Comparison of ENCODE assay signal across 15 cellular contexts in the genomic region with DNA sequence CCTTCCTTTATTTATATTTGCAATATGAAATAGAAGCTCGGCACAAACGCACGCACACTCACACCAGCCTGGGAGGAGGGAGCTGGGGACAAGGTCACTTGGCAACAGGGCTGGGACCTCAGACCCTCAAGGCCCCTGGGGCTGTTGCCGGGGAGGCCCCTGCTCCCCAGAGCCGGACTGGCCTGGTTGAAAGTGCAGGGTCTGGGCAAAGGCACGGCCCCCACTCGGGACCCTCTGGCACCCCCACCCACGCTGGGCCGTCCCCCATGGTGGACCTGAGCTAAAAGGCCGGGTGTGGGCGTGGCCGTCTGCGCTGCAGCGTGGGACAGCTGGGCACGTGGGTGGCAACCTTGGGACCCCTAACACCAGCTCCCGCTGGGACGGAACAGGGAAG. TPM values are rescaled to one million over a fixed set of nuclear protein-coding genes. Genes with fewer than 3 reads are reported as not detected.
A peak's percentile ranks its signal among the peaks of the same experiment; 100 is the strongest.
DNase-seq lines count a peak whose midpoint lies in the region; ATAC-seq and TF ChIP-seq lines count a peak whose summit lies in the region.
"Had no signal": no experiment of that assay in that cellular context is flagged by ENCODE, and none has a peak within 500 bp of the region (broad histone marks: within the 10 kb centered on the region; RNA-seq: fewer than 3 reads in every experiment).

No MANE protein-coding gene starts in this region.

- no peak for DNase-seq in Calu3
- no peak for DNase-seq in Panc1 (ENCODE audit: low read depth, low spot score)
- no peak for DNase-seq in memory B cell (ENCODE audit: low spot score in 2 of 2)
- DNase-seq in AG08396 (ENCODE audit: low spot score), result no peak
- DNase-seq in cortex of kidney (lab: John Stamatoyannopoulos, UW), result no peak
- DNase-seq: CD4-positive, alpha-beta memory T cell; DND-41; GDM1; HCEC 1CT; NCI-H1417; NCI-H2029; NCI-H510A had no signal

- POLR2A ChIA-PET in Panc1 (lab: Charles Lee), result no interaction called here

- no peaks in the 10 kb centered on the region for H3K27me3 ChIP-seq in Panc1 (ENCODE audit: control insufficient read depth, insufficient read depth, low read length)

- TF ChIP-seq CTCF in Calu3 (IDR thresholded peaks at IDR 0.05; ENCODE audit: unreplicated experiment), result no peak
- no peak for TF ChIP-seq CTCF in Panc1 (IDR thresholded peaks at IDR 0.05)

- H3K4me3 Mint-ChIP-seq in Calu3 (ENCODE audit: low read depth, unreplicated experiment), result no peak overlapping the region
- H3K4me3 Mint-ChIP-seq in memory B cell, result no peak overlapping the region
- H3K4me3 Mint-ChIP-seq: CD4-positive, alpha-beta memory T cell had no signal

- H3K9me3 ChIP-seq in Panc1 (ENCODE audit: control insufficient read depth, insufficient read depth, low read depth, low read length), result no peaks in the 10 kb centered on the region

- no peaks in the 10 kb centered on the region for H3K4me1 Mint-ChIP-seq in Calu3 (ENCODE audit: low read depth, unreplicated experiment)
- H3K4me1 Mint-ChIP-seq in memory B cell, result peaks cover 7% of the 10 kb centered on the region

- H3K27ac Mint-ChIP-seq in Calu3 (ENCODE audit: unreplicated experiment) (no peak overlapping the region), memory B cell (peak overlapping the region; percentile 28)

- TSS peak; percentile 93 for BruUV-seq in Calu3 (replicated peaks; lab: Mats Ljungman, UMichigan)
- TSS peak; percentile 88 for BruUV-seq in Panc1 (replicated peaks; lab: Mats Ljungman, UMichigan)

- H3K27ac ChIP-seq in Panc1 (ENCODE audit: low read length), result no peak overlapping the region
- H3K27ac ChIP-seq: SK-N-MC had no signal

- H3K9me3 Mint-ChIP-seq in Calu3 (ENCODE audit: low read depth, unreplicated experiment) (no peaks in the 10 kb centered on the region), memory B cell (no peaks in the 10 kb centered on the region)
- H3K9me3 Mint-ChIP-seq: CD4-positive, alpha-beta memory T cell had no signal

- ATAC-seq in Panc1 (no peak), memory B cell (ENCODE audit: low read depth) (no peak), HG02840 (IDR thresholded peaks at IDR 0.05; ENCODE audit: low FRiP score, unreplicated experiment) (no peak)

- in situ Hi-C loops in Panc1 (cut with HindIII; ENCODE audit: low pct_unique_long_range_greater_than_20kb, low sequenced_read_pairs), result no loop called here

- H3K4me3 ChIP-seq in Panc1 (ENCODE audit: low read depth in 2 of 2, low read length in 2 of 2), result no peak overlapping the region
- H3K4me3 ChIP-seq: SK-N-MC had no signal

- peaks cover 13% of the 10 kb centered on the region; the same call in 1 of the 2 replicates for H3K4me1 ChIP-seq in Panc1 (ENCODE audit: control insufficient read depth, insufficient read depth, low read length)

- H3K36me3 Mint-ChIP-seq in Calu3 (ENCODE audit: insufficient read depth, unreplicated experiment) (peaks cover 56% of the 10 kb centered on the region), memory B cell (peaks cover 29% of the 10 kb centered on the region)

- peaks cover 25% of the 10 kb centered on the region for H3K36me3 ChIP-seq in Panc1 (ENCODE audit: control insufficient read depth, insufficient read depth, low read length)

- H3K27me3 Mint-ChIP-seq in Calu3 (ENCODE audit: unreplicated experiment), result no peaks in the 10 kb centered on the region
- no peaks in the 10 kb centered on the region for H3K27me3 Mint-ChIP-seq in memory B cell
- H3K27me3 Mint-ChIP-seq: CD4-positive, alpha-beta memory T cell had no signal

- CTCF ChIA-PET in Calu3 (lab: Charles Lee), result no interaction called here
- CTCF ChIA-PET in Panc1 (lab: Charles Lee), result no interaction called here

- intact Hi-C loops in Calu3 (cut with micrococcal nuclease; ENCODE audit: unreplicated experiment), result no loop called here
- intact Hi-C loops in Panc1 (cut with micrococcal nuclease; ENCODE audit: unreplicated experiment), result no loop called here

RNA-seq across cellular contexts. Expression of a gene that starts 1.2 kb away (rescaled TPM):
- total RNA-seq in Calu3 (2022), result 14.3 and 14.7 TPM in 2 replicates
- total RNA-seq in Panc1 (2021; ENCODE audit: unreplicated experiment), result 14.2 TPM
- polyA plus RNA-seq in Panc1 (2012; ENCODE audit: insufficient read length), result 12.2 TPM

RNA-seq across cellular contexts. Expression of a gene that starts 20.5 kb away (rescaled TPM):
- 34.6 and 43.2 TPM in 2 replicates for total RNA-seq in Calu3 (2022)
- total RNA-seq in Panc1 (2021; ENCODE audit: unreplicated experiment), result 42.8 TPM
- polyA plus RNA-seq in Panc1 (2012; ENCODE audit: insufficient read length), result 45.2 TPM
- total RNA-seq: CD4-positive, alpha-beta memory T cell had no signal
- polyA plus RNA-seq: CD4-positive, alpha-beta memory T cell had no signal

RNA-seq across cellular contexts. Expression of a gene that starts 29.0 kb away (rescaled TPM):
- total RNA-seq in Calu3 (2022) (126 and 132 TPM in 2 replicates), Panc1 (2021; ENCODE audit: unreplicated experiment) (172 TPM)
- polyA plus RNA-seq in Panc1 (2012; ENCODE audit: insufficient read length), result 174 TPM

RNA-seq across cellular contexts. Expression of a gene that starts 49.7 kb away (rescaled TPM):
- total RNA-seq in Calu3 (2022) (0.54 and 0.71 TPM in 2 replicates), Panc1 (2021; ENCODE audit: unreplicated experiment) (3.2 TPM)
- 9.3 TPM for polyA plus RNA-seq in Panc1 (2012; ENCODE audit: insufficient read length)
- total RNA-seq: CD4-positive, alpha-beta memory T cell; LHCN-M2 had no signal

RNA-seq across cellular contexts. Expression of a gene that starts 50.1 kb away (rescaled TPM):
- total RNA-seq in Calu3 (2022), result 72.0 and 72.8 TPM in 2 replicates
- 84.2 TPM for total RNA-seq in Panc1 (2021; ENCODE audit: unreplicated experiment)
- 155 TPM for polyA plus RNA-seq in Panc1 (2012; ENCODE audit: insufficient read length)
